In genomic region chr12:121802485-121802842, GRCh38 we compare ENCODE assay signal across 1 cellular context.
TF ChIP-seq lines count a peak whose summit lies in the region.

No MANE protein-coding gene starts in this region.

TF ChIP-seq in WTC11, 78 proteins besides CTCF, POLR2A, EP300 and RAD21 (continued from another document):
- no peak for TF ChIP-seq STAT6 (CRISPR knock-in tag; conservative IDR thresholded peaks at IDR 0.05; ENCODE audit: low read depth)
- TF ChIP-seq ERG (CRISPR knock-in tag; IDR thresholded peaks at IDR 0.05), result no peak
- no peak for TF ChIP-seq ZNF121 (CRISPR knock-in tag; IDR thresholded peaks at IDR 0.05)
- TF ChIP-seq ATF3 (CRISPR knock-in tag; conservative IDR thresholded peaks at IDR 0.05), result no peak
